Comparison of ENCODE assay signal across 1 cellular context in genomic region chr1:200438911-200439310, GRCh38.
TF ChIP-seq lines count a peak whose summit lies in the region.

No MANE protein-coding gene starts in this region.

TF ChIP-seq in IMR-90, 13 proteins besides CTCF, POLR2A, EP300 and RAD21 (continued from another document):
- TF ChIP-seq ELK1 (IDR thresholded peaks at IDR 0.05; ENCODE audit: borderline replicate concordance, low read depth, low read length) (no peak), MAFK (IDR thresholded peaks at IDR 0.05; ENCODE audit: low read depth, low read length) (no peak), BHLHE40 (IDR thresholded peaks at IDR 0.05; ENCODE audit: low read depth, low read length) (no peak), RCOR1 (IDR thresholded peaks at IDR 0.05; ENCODE audit: insufficient replicate concordance, low read length) (no peak)
TF ChIP-seq in IMR-90: peak in this region for 2.
